17 cellular contexts compared by ENCODE assay signal in genomic region chr18:50044402-50044801, GRCh38.
DNase-seq lines count a peak whose midpoint lies in the region; ATAC-seq and TF ChIP-seq lines count a peak whose summit lies in the region.
"Had no signal": no experiment of that assay in that cellular context is flagged by ENCODE, and none has a peak within 500 bp of the region (broad histone marks: within the 10 kb centered on the region; RNA-seq: fewer than 3 reads in every experiment).

No MANE protein-coding gene starts in this region.

- H3K9me2 ChIP-seq in Loucy (replicated peaks; ENCODE audit: low read depth, low read length) = no peaks in the 10 kb centered on the region
- H3K9me2 ChIP-seq in neural cell (ENCODE audit: insufficient read depth, low read length) = no peaks in the 10 kb centered on the region

- H3K9me3 ChIP-seq in Loucy (ENCODE audit: insufficient read depth, low read depth, low read length) (no peaks in the 10 kb centered on the region), neural cell (ENCODE audit: low read length) (no peaks in the 10 kb centered on the region), gastrocnemius medialis (no peaks in the 10 kb centered on the region)
- H3K9me3 ChIP-seq: BLaER1 treated with 17β-estradiol and CSF1 and Interleukin-3, amounts not matched to agents 10 nM and 100 nM; upper lobe of left lung had no signal

- H3K27ac ChIP-seq in neural cell (ENCODE audit: low read length) (no peak overlapping the region), gastrocnemius medialis (no peak overlapping the region)
- H3K27ac ChIP-seq: BLaER1 treated with 17β-estradiol and CSF1 and Interleukin-3, amounts not matched to agents 10 nM and 100 nM; upper lobe of left lung had no signal

- TF ChIP-seq POLR2A in gastrocnemius medialis (IDR thresholded peaks at IDR 0.05) = no peak

- H3F3A ChIP-seq in Loucy (ENCODE audit: low read depth) (no peaks in the 10 kb centered on the region), neural cell (ENCODE audit: insufficient read depth, low read length, poor library complexity, severe bottlenecking) (no peaks in the 10 kb centered on the region)

- H4K20me1 ChIP-seq in Loucy (ENCODE audit: insufficient read depth, low read length, poor library complexity, severe bottlenecking) = no peaks in the 10 kb centered on the region
- H4K20me1 ChIP-seq in neural cell (ENCODE audit: insufficient read depth) = no peaks in the 10 kb centered on the region
- H4K20me1 ChIP-seq: BLaER1 treated with 17β-estradiol and CSF1 and Interleukin-3, amounts not matched to agents 10 nM and 100 nM had no signal

- H3K9ac ChIP-seq in Loucy (ENCODE audit: low read depth, low read length, poor library complexity, severe bottlenecking) = no peak overlapping the region
- H3K9ac ChIP-seq in neural cell (ENCODE audit: low read length) = no peak overlapping the region
- H3K9ac ChIP-seq: BLaER1 treated with 17β-estradiol and CSF1 and Interleukin-3, amounts not matched to agents 10 nM and 100 nM had no signal

- H3K4me2 ChIP-seq in Loucy (ENCODE audit: low read depth, low read length, poor library complexity, severe bottlenecking) (no peak overlapping the region), neural cell (ENCODE audit: low read length) (no peak overlapping the region)
- H3K4me2 ChIP-seq: BLaER1 treated with 17β-estradiol and CSF1 and Interleukin-3, amounts not matched to agents 10 nM and 100 nM had no signal

- H3K27me3 ChIP-seq in Loucy (ENCODE audit: insufficient read depth, low read length, poor library complexity, severe bottlenecking) (no peaks in the 10 kb centered on the region), neural cell (ENCODE audit: insufficient read depth, low read depth, low read length) (no peaks in the 10 kb centered on the region), gastrocnemius medialis (no peaks in the 10 kb centered on the region)
- H3K27me3 ChIP-seq: BLaER1 treated with 17β-estradiol and CSF1 and Interleukin-3, amounts not matched to agents 10 nM and 100 nM; upper lobe of left lung had no signal

- no peak overlapping the region for H2AFZ ChIP-seq in Loucy (ENCODE audit: low read length)
- no peak overlapping the region for H2AFZ ChIP-seq in neural cell (ENCODE audit: low read depth, low read length)

- intact Hi-C loops in gastrocnemius medialis (cut with DNase I; ENCODE audit: low total_unique reads) (no loop called here), left cardiac atrium (cut with DNase I) (loop anchor here in 1 of 2 donors (10.0 kb wide), 1 partner anchor 60 kb away; no protein-coding TSS in a partner anchor)

- DNase-seq in NCI-H1694 treated with DMSO at 0.1 percent for 48 hours (lab: John Stamatoyannopoulos, UW) (peak; percentile 40), NCI-H1694 (lab: John Stamatoyannopoulos, UW) (no peak), cerebellum (ENCODE audit: low spot score) (peak; percentile 71), gastrocnemius medialis (no peak), left cardiac atrium (no peak)
- DNase-seq: amygdala; DND-41; immature natural killer cell; NCI-H1436; stimulated activated naive CD8-positive, alpha-beta T cell treated with anti-CD3 and anti-CD28 coated beads, Interleukin-15, Interleukin-2, amounts not matched to agents 100 U/mL and 50 U/mL, for 24 hours; T-helper 1 cell; upper lobe of left lung had no signal

- no peak overlapping the region for H3K4me3 ChIP-seq in Loucy (ENCODE audit: low read length, poor library complexity, severe bottlenecking)
- H3K4me3 ChIP-seq in neural cell (ENCODE audit: low read length) = no peak overlapping the region
- no peak overlapping the region for H3K4me3 ChIP-seq in gastrocnemius medialis
- H3K4me3 ChIP-seq: BLaER1 treated with 17β-estradiol and CSF1 and Interleukin-3, amounts not matched to agents 10 nM and 100 nM; upper lobe of left lung had no signal

- no peak for ATAC-seq in gastrocnemius medialis
- ATAC-seq in HG02759 (IDR thresholded peaks at IDR 0.05; ENCODE audit: unreplicated experiment) = no peak
- ATAC-seq in left cardiac atrium = no peak
- ATAC-seq: natural killer cell treated with Interleukin-12 subunit alpha and Interleukin-12 subunit beta and Interleukin-15 and Interleukin-18, amount 100 ng/mL, for 72 hours; stimulated activated naive CD8-positive, alpha-beta T cell treated with anti-CD3 and anti-CD28 coated beads, Interleukin-15, Interleukin-2, amounts not matched to agents 100 U/mL and 50 U/mL, for 24 hours had no signal

- TF ChIP-seq RAD21 in neural cell (conservative IDR thresholded peaks at IDR 0.05) = no peak

- H3K79me2 ChIP-seq in Loucy (ENCODE audit: insufficient read depth, low read length) = no peaks in the 10 kb centered on the region
- H3K79me2 ChIP-seq in neural cell (replicated peaks; ENCODE audit: insufficient read depth, low read length) = no peaks in the 10 kb centered on the region

- no peaks in the 10 kb centered on the region for H3K4me1 ChIP-seq in Loucy (ENCODE audit: insufficient read depth, low read length, poor library complexity, severe bottlenecking)
- H3K4me1 ChIP-seq in gastrocnemius medialis = no peaks in the 10 kb centered on the region
- H3K4me1 ChIP-seq: BLaER1 treated with 17β-estradiol and CSF1 and Interleukin-3, amounts not matched to agents 10 nM and 100 nM; upper lobe of left lung had no signal

- TF ChIP-seq EP300 in neural cell (conservative IDR thresholded peaks at IDR 0.05; ENCODE audit: poor library complexity, severe bottlenecking) = no peak

- H3K36me3 ChIP-seq in Loucy (ENCODE audit: insufficient read depth, low read length) = no peaks in the 10 kb centered on the region
- H3K36me3 ChIP-seq in neural cell (ENCODE audit: insufficient read depth, low read length) = no peaks in the 10 kb centered on the region
- H3K36me3 ChIP-seq in gastrocnemius medialis = no peaks in the 10 kb centered on the region
- H3K36me3 ChIP-seq: BLaER1 treated with 17β-estradiol and CSF1 and Interleukin-3, amounts not matched to agents 10 nM and 100 nM; upper lobe of left lung had no signal

- 0 out of 2 replicates have a peak, but pooled peaks have one; percentile 19 for TF ChIP-seq CTCF in Loucy (conservative IDR thresholded peaks at IDR 0.05; ENCODE audit: low read length)
- TF ChIP-seq CTCF in neural cell (IDR thresholded peaks at IDR 0.05; ENCODE audit: poor library complexity, severe bottlenecking) = peak; percentile 9
- TF ChIP-seq CTCF in gastrocnemius medialis (IDR thresholded peaks at IDR 0.05 in 4 of 5, conservative IDR thresholded peaks at IDR 0.05 in 1 of 5) = no peak

- in situ Hi-C loops in gastrocnemius medialis (cut with MboI; ENCODE audit: low sequenced_read_pairs in 4 of 4) = no loop called here

TF ChIP-seq in neural cell, 6 proteins besides CTCF, POLR2A, EP300 and RAD21:
- no peak for TF ChIP-seq POLR2AphosphoS5 (IDR thresholded peaks at IDR 0.05)
- TF ChIP-seq SMC3 (conservative IDR thresholded peaks at IDR 0.05; ENCODE audit: poor library complexity) = no peak
- no peak for TF ChIP-seq MXI1 (conservative IDR thresholded peaks at IDR 0.05; ENCODE audit: poor library complexity, severe bottlenecking)
- TF ChIP-seq TAF1 (IDR thresholded peaks at IDR 0.05; ENCODE audit: low read depth) = no peak
- TF ChIP-seq REST (IDR thresholded peaks at IDR 0.05; ENCODE audit: borderline replicate concordance) = no peak
- no peak for TF ChIP-seq EZH2 (IDR thresholded peaks at IDR 0.05; ENCODE audit: borderline replicate concordance, insufficient read depth, low read length, poor library complexity, severe bottlenecking)

Comparison
In these comparisons a context has a peak if more than half of its experiments do, and no peak if none do; other contexts are left out.
1. DNase-seq: peak in NCI-H1694 treated with DMSO at 0.1 percent for 48 hours (single experiment) and cerebellum (single experiment); none in NCI-H1694 (single experiment), gastrocnemius medialis (0 of 2) and left cardiac atrium (single experiment).
2. CTCF ChIP-seq: peak in Loucy (single experiment) and neural cell (single experiment); none in gastrocnemius medialis (0 of 5).